In the genomic region with DNA sequence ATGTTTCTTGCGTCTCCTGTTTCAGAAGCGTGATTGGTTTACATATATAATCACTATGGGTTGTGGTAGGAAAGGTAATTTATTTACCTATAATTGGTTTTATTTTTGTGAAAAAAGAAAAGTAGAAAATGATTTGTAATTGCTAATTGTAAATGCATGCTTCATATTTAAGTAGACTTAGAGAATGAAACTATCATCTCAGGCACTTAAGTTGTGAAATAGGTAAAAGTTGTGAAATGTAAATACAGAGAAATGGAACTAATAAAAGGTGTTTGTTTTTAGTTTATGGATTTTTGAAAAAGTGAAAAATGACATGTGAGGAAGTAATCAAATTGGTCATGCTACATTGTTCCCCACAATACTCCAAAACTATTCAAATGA, we compare ENCODE assay signal across 13 cellular contexts.
DNase-seq lines count a peak whose midpoint lies in the region; ATAC-seq, FAIRE-seq and TF ChIP-seq lines count a peak whose summit lies in the region.
"Had no signal": no experiment of that assay in that cellular context is flagged by ENCODE, and none has a peak within 500 bp of the region (broad histone marks: within the 10 kb centered on the region; RNA-seq: fewer than 3 reads in every experiment).

No MANE protein-coding gene starts in this region.

- BruUV-seq in IMR-90 (replicated peaks; lab: Mats Ljungman, UMichigan), result no TSS peak
- BruUV-seq in GM12878 (replicated peaks; lab: Mats Ljungman, UMichigan), result no TSS peak

- H3K4me1 ChIP-seq in IMR-90 (ENCODE audit: control insufficient read depth, insufficient read depth, low read length), result peaks cover 2% of the 10 kb centered on the region; the same call in 1 of the 2 replicates
- H3K4me1 ChIP-seq in GM12878 (ENCODE audit: control insufficient read depth, insufficient read depth, low read length), result peaks cover 3% of the 10 kb centered on the region; the same call in 1 of the 2 replicates
- H3K4me1 ChIP-seq in neutrophil (ENCODE audit: control insufficient read depth in 1 of 2, insufficient read depth in 1 of 2, low read depth in 1 of 2, low read length in 1 of 2), result peaks cover 33 to 35% of the 10 kb centered on the region in 2 experiments
- H3K4me1 ChIP-seq in esophagus muscularis mucosa, result peaks cover 0 to 21% (median 5%) of the 10 kb centered on the region in 4 donors

- TF ChIP-seq POLR2A in IMR-90 (IDR thresholded peaks at IDR 0.05; ENCODE audit: low read depth, low read length) (no peak), GM12878 (IDR thresholded peaks at IDR 0.05; ENCODE audit: low read depth, low read length) (no peak), esophagus muscularis mucosa (IDR thresholded peaks at IDR 0.05; ENCODE audit: low read depth) (no peak)

- H2AK5ac ChIP-seq in IMR-90 (ENCODE audit: low read depth, low read length), result no peak overlapping the region

- peak overlapping the region; percentile 83 to 97 (median 91) for H3K27ac Mint-ChIP-seq in CD14-positive monocyte
- H3K27ac Mint-ChIP-seq: CD8-positive, alpha-beta T cell had no signal

- no peaks in the 10 kb centered on the region for H3K27me3 Mint-ChIP-seq in CD14-positive monocyte (ENCODE audit: low read depth in 3 of 3)
- H3K27me3 Mint-ChIP-seq: IgD-negative memory B cell had no signal

- no peaks in the 10 kb centered on the region for H3K36me3 ChIP-seq in IMR-90 (ENCODE audit: control insufficient read depth, insufficient read depth, low read length)
- no peaks in the 10 kb centered on the region; a peak in 1 of 4 replicates for H3K36me3 ChIP-seq in GM12878 (ENCODE audit: control insufficient read depth in 2 of 2, insufficient read depth in 2 of 2, low read length in 1 of 2)
- H3K36me3 ChIP-seq in neutrophil, result peaks cover 37% of the 10 kb centered on the region
- H3K36me3 ChIP-seq in esophagus muscularis mucosa, result no peaks in the 10 kb centered on the region

- peak overlapping the region in 1 of 2 donors; percentile 21 for H3K4me3 Mint-ChIP-seq in CD14-positive monocyte
- H3K4me3 Mint-ChIP-seq: CD8-positive, alpha-beta T cell; IgD-negative memory B cell had no signal

- no peak overlapping the region; a peak in 2 of 4 replicates for H4K8ac ChIP-seq in IMR-90 (ENCODE audit: low read depth in 2 of 2, low read length in 2 of 2)

- H3K79me1 ChIP-seq in IMR-90 (ENCODE audit: low read depth in 1 of 2, low read length in 2 of 2), result peaks cover 0 to 32% of the 10 kb centered on the region in 2 experiments; a peak in 2 of 4 replicates

- no peak overlapping the region for H3K14ac ChIP-seq in IMR-90 (replicated peaks; ENCODE audit: low read depth, low read length)

- no peak overlapping the region for H3K4ac ChIP-seq in IMR-90 (ENCODE audit: low read depth, low read length)

- H4K91ac ChIP-seq in IMR-90 (ENCODE audit: insufficient read depth, low read depth, low read length), result no peak overlapping the region

- H2BK15ac ChIP-seq in IMR-90 (ENCODE audit: low read depth, low read length), result no peak overlapping the region; the same call in 2 of the 3 replicates

- SMC1A ChIA-PET in GM12878 (lab: Charles Lee; ENCODE audit: uncharacterized antibody, unreplicated experiment), result interaction anchor here (1.1 to 3.4 kb wide), 5 partner anchors 16 to 56 kb away, joined by 3 to 34 read pairs (median 5); no protein-coding TSS in a partner anchor

- TF ChIP-seq EP300 in GM12878 (IDR thresholded peaks at IDR 0.05; ENCODE audit: borderline replicate concordance in 1 of 2, control insufficient read depth in 1 of 2, low read depth in 2 of 2, low read length in 2 of 2) (no peak), esophagus muscularis mucosa (IDR thresholded peaks at IDR 0.05) (no peak)

- H3K18ac ChIP-seq in IMR-90 (ENCODE audit: low read depth, low read length), result peak overlapping the region; percentile 25; the same call in 1 of the 2 replicates

- H3K4me2 ChIP-seq in IMR-90 (ENCODE audit: low read depth, low read length) (0 out of 2 replicates have a peak overlapping the region, but pooled peaks have one; percentile 17), GM12878 (ENCODE audit: control insufficient read depth, insufficient read depth) (no peak overlapping the region)

- H3K27me3 ChIP-seq in IMR-90 (ENCODE audit: control insufficient read depth, insufficient read depth, low read length) (no peaks in the 10 kb centered on the region), GM12878 (replicated peaks in 1 of 2; ENCODE audit: control insufficient read depth in 2 of 2, insufficient read depth in 2 of 2, low read length in 1 of 2) (no peaks in the 10 kb centered on the region), neutrophil (no peaks in the 10 kb centered on the region), esophagus muscularis mucosa (no peaks in the 10 kb centered on the region)

- no peak overlapping the region for H2BK20ac ChIP-seq in IMR-90 (ENCODE audit: low read depth, low read length)

- intact Hi-C loops in CD14-positive monocyte (cut with micrococcal nuclease), result loop anchor here in 1 of 2 donors (5.0 kb wide), 1 partner anchor 34 kb away; no protein-coding TSS in a partner anchor
- intact Hi-C loops in IMR-90 (cut with micrococcal nuclease), result no loop called here
- intact Hi-C loops in GM12878 (cut with micrococcal nuclease; ENCODE audit: unreplicated experiment), result no loop called here
- intact Hi-C loops in esophagus muscularis mucosa (cut with DNase I), result no loop called here

- dilution Hi-C loops in IMR-90 (cut with HindIII; ENCODE audit: low sequenced_read_pairs, unreplicated experiment), result no loop called here

- no peak overlapping the region for H3K23ac ChIP-seq in IMR-90 (ENCODE audit: low read depth, low read length)

- no peak for FAIRE-seq in GM12878 (lab: Jason Lieb, UNC)
- FAIRE-seq: keratinocyte had no signal

- TF ChIP-seq RAD21 in IMR-90 (IDR thresholded peaks at IDR 0.05; ENCODE audit: low read length) (no peak), GM12878 (IDR thresholded peaks at IDR 0.05; ENCODE audit: insufficient read depth, low read depth, low read length) (no peak)

- H3K56ac ChIP-seq in IMR-90 (ENCODE audit: extremely low read depth, insufficient read depth, low read length), result no peak overlapping the region

- no CpG with 5 or more reads among the region's 2 CpGs for WGBS in IMR-90 (ENCODE audit: extremely low coverage in 2 of 2, insufficient read length in 1 of 2), 2 experiments
- 100% methylated on average over 2 of the region's 2 CpGs for WGBS in GM12878 (ENCODE audit: insufficient coverage, insufficient replicate concordance, low lambda C conversion rate, missing lambda C conversion rate)
- WGBS in esophagus muscularis mucosa, result 96% methylated on average over 2 of the region's 2 CpGs

- no peak overlapping the region for H2AFZ ChIP-seq in IMR-90 (replicated peaks; ENCODE audit: low read length, poor library complexity)
- H2AFZ ChIP-seq in GM12878 (ENCODE audit: control insufficient read depth, low read depth, low read length), result no peak overlapping the region

- no peak overlapping the region for H4K5ac ChIP-seq in IMR-90 (ENCODE audit: low read depth, low read length)

- peaks cover 6% of the 10 kb centered on the region; the same call in 1 of the 2 replicates for H3K9me1 ChIP-seq in IMR-90 (ENCODE audit: insufficient read depth, low read length)

- H3K9ac ChIP-seq in IMR-90 (ENCODE audit: low read depth, low read length) (no peak overlapping the region), GM12878 (ENCODE audit: control insufficient read depth, insufficient read depth, low read length) (no peak overlapping the region)

- POLR2A ChIA-PET in IMR-90 (lab: Charles Lee; ENCODE audit: unreplicated experiment) (no interaction called here), GM12878 (lab: Charles Lee) (interaction anchor here (0.6 to 1.8 kb wide), 2 partner anchors 34 to 43 kb away, joined by 3 to 4 read pairs; no protein-coding TSS in a partner anchor)

- no peaks in the 10 kb centered on the region for H4K20me1 ChIP-seq in IMR-90 (ENCODE audit: insufficient read depth, low read length)
- no peaks in the 10 kb centered on the region for H4K20me1 ChIP-seq in GM12878 (ENCODE audit: control insufficient read depth, insufficient read depth)

- no peak overlapping the region for H2AK9ac ChIP-seq in IMR-90 (replicated peaks; ENCODE audit: low read depth, low read length, poor library complexity)

- no peak overlapping the region for H2BK120ac ChIP-seq in IMR-90 (ENCODE audit: low read depth, low read length)

- H3K4me3 ChIP-seq in IMR-90 (ENCODE audit: insufficient read depth, low read depth, low read length), result no peak overlapping the region
- H3K4me3 ChIP-seq in GM12878, result no peak overlapping the region
- no peak overlapping the region for H3K4me3 ChIP-seq in neutrophil (ENCODE audit: low read depth in 1 of 2, low read length in 1 of 2)
- H3K4me3 ChIP-seq in esophagus muscularis mucosa, result no peak overlapping the region

- RAD21 ChIA-PET in GM12878 (lab: Charles Lee; ENCODE audit: unreplicated experiment), result interaction anchor here (1.2 to 2.2 kb wide), 5 partner anchors 17 to 50 kb away, joined by 3 to 15 read pairs (median 11); no protein-coding TSS in a partner anchor

- H3K9me3 ChIP-seq in IMR-90 (ENCODE audit: control insufficient read depth, insufficient read depth, low read length) (no peaks in the 10 kb centered on the region), GM12878 (replicated peaks; ENCODE audit: control insufficient read depth, insufficient read depth, low read length) (no peaks in the 10 kb centered on the region; the same call in 2 of the 3 replicates), neutrophil (no peaks in the 10 kb centered on the region), esophagus muscularis mucosa (no peaks in the 10 kb centered on the region)

- DNase-seq in CD14-positive monocyte (ENCODE audit: low spot score) (no peak), IMR-90 (no peak), GM12878 (ENCODE audit: low read depth, low spot score) (no peak), esophagus muscularis mucosa (ENCODE audit: extremely low spot score) (no peak), NCI-H1436 treated with DMSO at 0.1 percent for 48 hours (lab: John Stamatoyannopoulos, UW) (no peak), GOT3 (lab: John Stamatoyannopoulos, UW) (no peak)
- DNase-seq: activated CD4-positive, alpha-beta T cell treated with anti-CD3 and anti-CD28 coated beads, Interleukin-2, amount 50 U/mL, for 4 hours; CD8-positive, alpha-beta T cell; NCI-H1436; stimulated activated CD4-positive, alpha-beta T cell treated with anti-CD3 and anti-CD28 coated beads, Interleukin-4, amount 100 ng/mL, for 1 hour had no signal

- H3K4me1 Mint-ChIP-seq in CD14-positive monocyte, result peaks cover 43% of the 10 kb centered on the region

- TF ChIP-seq CTCF in CD14-positive monocyte (IDR thresholded peaks at IDR 0.05) (no peak), IMR-90 (conservative IDR thresholded peaks at IDR 0.05; ENCODE audit: low read depth, low read length) (no peak), GM12878 (IDR thresholded peaks at IDR 0.05 in 2 of 3, conservative IDR thresholded peaks at IDR 0.05 in 1 of 3; ENCODE audit: control insufficient read depth in 2 of 3, extremely low read depth in 1 of 3, insufficient read depth in 1 of 3, low read depth in 3 of 3, low read length in 3 of 3) (no peak), neutrophil (IDR thresholded peaks at IDR 0.05) (no peak), esophagus muscularis mucosa (IDR thresholded peaks at IDR 0.05) (no peak)

- CTCF ChIA-PET in IMR-90 (lab: Yijun Ruan, JAX), result interaction anchor here (0.6 kb wide), 1 partner anchor 22 kb away, joined by 4 read pairs; no protein-coding TSS in a partner anchor
- CTCF ChIA-PET in GM12878 (lab: Yijun Ruan, JAX), result interaction anchor here (0.6 to 2.2 kb wide), 6 partner anchors 15 to 49 kb away, joined by 3 to 11 read pairs (median 6); no protein-coding TSS in a partner anchor

- H3K79me2 ChIP-seq in GM12878 (ENCODE audit: control insufficient read depth, insufficient read depth, low read length), result peaks cover 4% of the 10 kb centered on the region

- no peaks in the 10 kb centered on the region for H3K9me3 Mint-ChIP-seq in CD14-positive monocyte
- H3K9me3 Mint-ChIP-seq: CD8-positive, alpha-beta T cell; IgD-negative memory B cell had no signal

- in situ Hi-C loops in IMR-90 (cut with MboI; ENCODE audit: low sequenced_read_pairs), result no loop called here
- in situ Hi-C loops in GM12878 (cut with MboI), result no loop called here

- peaks cover 3 to 24% of the 10 kb centered on the region in 2 donors for H3K36me3 Mint-ChIP-seq in CD14-positive monocyte

- peak overlapping the region; percentile 45 for H2BK5ac ChIP-seq in IMR-90 (ENCODE audit: low read depth, low read length, poor library complexity, severe bottlenecking)

- H3K27ac ChIP-seq in IMR-90 (ENCODE audit: insufficient read depth, low read length) (peak overlapping the region; percentile 29; the same call in 1 of the 2 replicates), GM12878 (ENCODE audit: control insufficient read depth, insufficient read depth) (no peak overlapping the region), neutrophil (peak overlapping the region; percentile 54), esophagus muscularis mucosa (replicated peaks in 1 of 4) (no peak overlapping the region)

- ATAC-seq in IMR-90 (ENCODE audit: low read depth), result no peak
- no peak for ATAC-seq in GM12878
- ATAC-seq: CD8-positive, alpha-beta T cell had no signal

Comparison
In these comparisons a context has a peak if more than half of its experiments do, and no peak if none do; other contexts are left out.
1. H3K27ac ChIP-seq: peak in IMR-90 (single experiment) and neutrophil (single experiment); none in GM12878 (single experiment) and esophagus muscularis mucosa (0 of 4).